ENCODE assay signal across 8 cellular contexts in the genomic region with DNA sequence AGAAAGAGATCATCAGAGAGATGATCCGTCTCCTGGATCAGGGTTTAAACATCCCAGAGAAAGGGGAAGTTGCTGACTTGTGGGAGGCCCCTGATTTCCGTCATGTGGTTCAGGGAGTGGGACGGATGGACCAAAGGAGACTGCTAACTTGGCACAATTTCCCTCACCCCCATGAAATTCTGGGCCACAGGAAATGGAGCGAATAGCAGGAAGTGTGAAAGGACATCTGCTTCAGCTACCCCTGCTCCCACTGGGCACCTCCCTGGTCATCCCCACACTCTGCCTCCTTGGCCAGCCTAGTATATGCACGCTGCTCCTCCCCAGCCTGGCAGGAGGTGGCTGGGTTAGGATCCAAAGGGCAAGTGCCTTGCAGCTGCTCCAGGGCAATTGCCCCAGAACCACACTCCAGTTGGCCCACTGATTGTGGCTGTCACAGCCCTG. TPM values are rescaled to one million over a fixed set of nuclear protein-coding genes. Genes with fewer than 3 reads are reported as not detected.
A peak's percentile ranks its signal among the peaks of the same experiment; 100 is the strongest.
DNase-seq lines count a peak whose midpoint lies in the region; ATAC-seq and TF ChIP-seq lines count a peak whose summit lies in the region.

No MANE protein-coding gene starts in this region.

- H3K27ac Mint-ChIP-seq in brain = peak overlapping the region in 3 of 5 experiments; percentile 9 to 97 (median 61)

- peak overlapping the region; percentile 36 to 73 for H3K9ac ChIP-seq in mucosa of rectum (ENCODE audit: low read depth in 1 of 2, low read length in 2 of 2)

- TF ChIP-seq CTCF in BE2C (IDR thresholded peaks at IDR 0.05; ENCODE audit: low read depth, low read length) (no peak), brain (conservative IDR thresholded peaks at IDR 0.05) (no peak)

- H3K4me1 Mint-ChIP-seq in brain = peaks cover 23% of the 10 kb centered on the region

- peaks cover 5% of the 10 kb centered on the region for H3K36me3 Mint-ChIP-seq in brain

- H3K27me3 Mint-ChIP-seq in brain = no peaks in the 10 kb centered on the region

- no peak for DNase-seq in BE2C
- no peak for DNase-seq in ureter (ENCODE audit: low spot score)

- peak overlapping the region; percentile 75 for H3K27ac ChIP-seq in KOPT-K1 (ENCODE audit: low read depth, low read length, poor library complexity, severe bottlenecking)
- peak overlapping the region; percentile 80 to 87 for H3K27ac ChIP-seq in mucosa of rectum (ENCODE audit: low read depth in 2 of 2, low read length in 2 of 2)

- no peaks in the 10 kb centered on the region for H3K9me3 Mint-ChIP-seq in brain

- ATAC-seq in GM18867 (IDR thresholded peaks at IDR 0.05; ENCODE audit: unreplicated experiment) = no peak
- no peak for ATAC-seq in HG03196 (IDR thresholded peaks at IDR 0.05; ENCODE audit: unreplicated experiment)
- ATAC-seq in HG03095 (IDR thresholded peaks at IDR 0.05; ENCODE audit: unreplicated experiment) = no peak

- H3K4me3 Mint-ChIP-seq in brain = peak overlapping the region; percentile 84 to 93 (median 89)

- H3K4me1 ChIP-seq in BE2C (no peaks in the 10 kb centered on the region), mucosa of rectum (ENCODE audit: control insufficient read depth in 2 of 2, insufficient read depth in 2 of 2, low read length in 2 of 2) (peaks cover 21 to 24% of the 10 kb centered on the region in 2 donors)

- H3K36me3 ChIP-seq in BE2C (no peaks in the 10 kb centered on the region), KOPT-K1 (ENCODE audit: insufficient read depth, low read length) (peaks cover 13% of the 10 kb centered on the region), mucosa of rectum (ENCODE audit: control insufficient read depth in 2 of 2, insufficient read depth in 2 of 2, low read length in 2 of 2) (peaks cover 0 to 3% of the 10 kb centered on the region in 2 donors)

- peak overlapping the region; percentile 65; the same call in 1 of the 2 replicates for H3K4me3 ChIP-seq in BE2C (ENCODE audit: low read depth, low read length)
- H3K4me3 ChIP-seq in mucosa of rectum (ENCODE audit: low read length in 2 of 2) = peak overlapping the region; percentile 70 to 81

- no peaks in the 10 kb centered on the region for H3K27me3 ChIP-seq in BE2C
- H3K27me3 ChIP-seq in mucosa of rectum (ENCODE audit: control insufficient read depth in 2 of 2, insufficient read depth in 2 of 2, low read length in 2 of 2) = no peaks in the 10 kb centered on the region

- H3K9me3 ChIP-seq in BE2C (no peaks in the 10 kb centered on the region), KOPT-K1 (ENCODE audit: insufficient read depth, low read length, poor library complexity, severe bottlenecking) (no peaks in the 10 kb centered on the region), mucosa of rectum (ENCODE audit: control insufficient read depth in 2 of 2, low read length in 2 of 2) (no peaks in the 10 kb centered on the region)

RNA-seq across cellular contexts. Expression of a gene that starts 1.3 kb away (rescaled TPM):
- polyA plus RNA-seq in BE2C (2012; ENCODE audit: insufficient read depth, insufficient read length, low read depth) = 73.0 TPM
- 96.3 TPM for polyA plus RNA-seq in brain (ENCODE audit: insufficient read depth, low read depth, low replicate concordance)
- total RNA-seq in ureter = 40.8 TPM

RNA-seq across cellular contexts. Expression of a gene that starts 7.8 kb away (rescaled TPM):
- 57.1 TPM for polyA plus RNA-seq in BE2C (2012; ENCODE audit: insufficient read depth, insufficient read length, low read depth)
- polyA plus RNA-seq in brain (ENCODE audit: insufficient read depth, low read depth, low replicate concordance) = 72.5 TPM
- total RNA-seq in ureter = 56.9 TPM

RNA-seq across cellular contexts. Expression of a gene that starts 19.5 kb away (rescaled TPM):
- 15.0 TPM for polyA plus RNA-seq in BE2C (2012; ENCODE audit: insufficient read depth, insufficient read length, low read depth)
- 19.4 TPM for polyA plus RNA-seq in brain (ENCODE audit: insufficient read depth, low read depth, low replicate concordance)
- 19.5 TPM for total RNA-seq in ureter

RNA-seq across cellular contexts. Expression of a gene that starts 27.9 kb away (rescaled TPM):
- polyA plus RNA-seq in BE2C (2012; ENCODE audit: insufficient read depth, insufficient read length, low read depth) = not detected
- 0.42 TPM for polyA plus RNA-seq in brain (ENCODE audit: insufficient read depth, low read depth, low replicate concordance)
- total RNA-seq in ureter = 1.7 TPM

RNA-seq across cellular contexts. Expression of a gene that starts 28.0 kb away (rescaled TPM):
- polyA plus RNA-seq in BE2C (2012; ENCODE audit: insufficient read depth, insufficient read length, low read depth) = 0.99 TPM
- polyA plus RNA-seq in brain (ENCODE audit: insufficient read depth, low read depth, low replicate concordance) = 10.9 TPM
- 26.8 TPM for total RNA-seq in ureter
